In the genomic region with DNA sequence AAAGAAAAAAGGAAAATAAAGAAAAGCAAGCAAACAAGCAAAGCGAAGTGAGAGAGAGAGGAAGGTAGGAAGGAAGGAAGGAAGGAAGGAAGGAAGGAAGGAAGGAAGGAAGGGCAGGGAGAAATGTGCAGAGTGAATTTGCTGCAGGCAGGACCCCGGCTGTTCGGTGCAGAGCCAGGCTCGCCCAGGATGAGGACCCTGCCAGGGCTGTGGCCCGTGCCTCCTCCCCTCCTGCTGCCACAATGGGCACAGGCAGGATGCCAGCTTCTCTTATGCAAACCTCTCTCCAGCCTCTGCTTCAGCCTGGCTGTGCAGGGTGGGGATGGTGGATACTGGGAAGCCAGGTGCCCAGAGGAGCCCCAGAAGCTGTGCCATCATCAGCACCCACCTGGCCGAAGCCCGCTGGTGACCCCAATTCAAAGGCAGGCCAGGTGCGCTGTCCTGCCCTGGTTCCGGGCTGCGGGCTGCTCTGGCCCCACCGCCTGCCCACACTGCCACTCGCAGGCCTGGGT, we compare ENCODE assay signal across 1 cellular context.
TF ChIP-seq lines count a peak whose summit lies in the region.

No MANE protein-coding gene starts in this region.

TF ChIP-seq in K562, 482 proteins besides CTCF, POLR2A, EP300 and RAD21:
- TF ChIP-seq BHLHE40 (IDR thresholded peaks at IDR 0.05; ENCODE audit: low read length) (no peak), NFRKB (IDR thresholded peaks at IDR 0.05; ENCODE audit: low read depth) (no peak), TGIF2 (CRISPR knock-in tag; IDR thresholded peaks at IDR 0.05) (no peak), KAT8 (IDR thresholded peaks at IDR 0.05; ENCODE audit: low read depth) (no peak), ARNT (IDR thresholded peaks at IDR 0.05) (no peak), TAL1 (IDR thresholded peaks at IDR 0.05) (no peak), HNRNPL (IDR thresholded peaks at IDR 0.05; ENCODE audit: low read depth, low read length) (0 out of 2 replicates have a peak, but pooled peaks have one; percentile 23), ZKSCAN3 (CRISPR knock-in tag; IDR thresholded peaks at IDR 0.05) (no peak)
- TF ChIP-seq, protein P1, sequence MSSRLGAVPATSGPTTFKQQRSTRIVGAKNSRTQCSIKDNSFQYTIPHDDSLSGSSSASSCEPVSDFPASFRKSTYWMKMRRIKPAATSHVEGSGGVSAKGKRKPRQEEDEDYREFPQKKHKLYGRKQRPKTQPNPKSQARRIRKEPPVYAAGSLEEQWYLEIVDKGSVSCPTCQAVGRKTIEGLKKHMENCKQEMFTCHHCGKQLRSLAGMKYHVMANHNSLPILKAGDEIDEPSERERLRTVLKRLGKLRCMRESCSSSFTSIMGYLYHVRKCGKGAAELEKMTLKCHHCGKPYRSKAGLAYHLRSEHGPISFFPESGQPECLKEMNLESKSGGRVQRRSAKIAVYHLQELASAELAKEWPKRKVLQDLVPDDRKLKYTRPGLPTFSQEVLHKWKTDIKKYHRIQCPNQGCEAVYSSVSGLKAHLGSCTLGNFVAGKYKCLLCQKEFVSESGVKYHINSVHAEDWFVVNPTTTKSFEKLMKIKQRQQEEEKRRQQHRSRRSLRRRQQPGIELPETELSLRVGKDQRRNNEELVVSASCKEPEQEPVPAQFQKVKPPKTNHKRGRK (tag; IDR thresholded peaks at IDR 0.05), result peak; percentile 74
- TF ChIP-seq, protein P2, sequence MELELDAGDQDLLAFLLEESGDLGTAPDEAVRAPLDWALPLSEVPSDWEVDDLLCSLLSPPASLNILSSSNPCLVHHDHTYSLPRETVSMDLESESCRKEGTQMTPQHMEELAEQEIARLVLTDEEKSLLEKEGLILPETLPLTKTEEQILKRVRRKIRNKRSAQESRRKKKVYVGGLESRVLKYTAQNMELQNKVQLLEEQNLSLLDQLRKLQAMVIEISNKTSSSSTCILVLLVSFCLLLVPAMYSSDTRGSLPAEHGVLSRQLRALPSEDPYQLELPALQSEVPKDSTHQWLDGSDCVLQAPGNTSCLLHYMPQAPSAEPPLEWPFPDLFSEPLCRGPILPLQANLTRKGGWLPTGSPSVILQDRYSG (tag; conservative IDR thresholded peaks at IDR 0.05; ENCODE audit: low read depth), result no peak
- TF ChIP-seq, protein P3, sequence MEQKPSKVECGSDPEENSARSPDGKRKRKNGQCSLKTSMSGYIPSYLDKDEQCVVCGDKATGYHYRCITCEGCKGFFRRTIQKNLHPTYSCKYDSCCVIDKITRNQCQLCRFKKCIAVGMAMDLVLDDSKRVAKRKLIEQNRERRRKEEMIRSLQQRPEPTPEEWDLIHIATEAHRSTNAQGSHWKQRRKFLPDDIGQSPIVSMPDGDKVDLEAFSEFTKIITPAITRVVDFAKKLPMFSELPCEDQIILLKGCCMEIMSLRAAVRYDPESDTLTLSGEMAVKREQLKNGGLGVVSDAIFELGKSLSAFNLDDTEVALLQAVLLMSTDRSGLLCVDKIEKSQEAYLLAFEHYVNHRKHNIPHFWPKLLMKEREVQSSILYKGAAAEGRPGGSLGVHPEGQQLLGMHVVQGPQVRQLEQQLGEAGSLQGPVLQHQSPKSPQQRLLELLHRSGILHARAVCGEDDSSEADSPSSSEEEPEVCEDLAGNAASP (IDR thresholded peaks at IDR 0.05), result no peak
